18 cellular contexts compared by ENCODE assay signal in the genomic region with DNA sequence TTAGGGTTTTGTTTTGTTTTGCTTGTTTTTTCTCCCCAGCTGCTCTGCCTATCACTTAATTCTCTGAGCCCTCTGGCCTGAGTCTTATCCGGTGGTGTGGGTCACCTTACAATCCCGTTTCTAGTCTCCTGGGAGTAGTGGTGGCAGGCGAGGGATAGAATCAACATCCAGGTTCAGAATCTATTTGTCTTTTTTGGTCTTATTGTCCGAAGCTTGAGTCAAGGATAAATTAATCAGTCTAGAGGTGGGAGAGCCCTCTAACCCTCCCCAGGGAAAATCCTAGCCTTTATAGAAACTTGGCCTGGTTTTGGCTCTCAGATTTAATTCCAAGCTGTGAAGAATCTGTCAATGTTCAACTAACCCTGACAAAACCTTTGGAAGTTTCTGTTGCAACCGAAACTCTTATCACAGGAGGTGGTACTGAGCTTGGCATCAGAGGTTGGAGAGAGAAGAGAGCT.
DNase-seq lines count a peak whose midpoint lies in the region; ATAC-seq, FAIRE-seq and TF ChIP-seq lines count a peak whose summit lies in the region.
"Had no signal": no experiment of that assay in that cellular context is flagged by ENCODE, and none has a peak within 500 bp of the region (broad histone marks: within the 10 kb centered on the region; RNA-seq: fewer than 3 reads in every experiment).

No MANE protein-coding gene starts in this region.

- H3K9me3 ChIP-seq in SJCRH30 (replicated peaks) (peaks cover 6% of the 10 kb centered on the region; the same call in 1 of the 2 replicates), HepG2 (ENCODE audit: low read length) (no peaks in the 10 kb centered on the region), upper lobe of left lung (no peaks in the 10 kb centered on the region)
- H3K9me3 ChIP-seq: heart left ventricle had no signal

- BruUV-seq in HepG2 (replicated peaks; lab: Mats Ljungman, UMichigan): no TSS peak

- intact Hi-C loops in HepG2 (cut with micrococcal nuclease; ENCODE audit: unreplicated experiment) (no loop called here), sciatic nerve (cut with DNase I) (no loop called here)

- in situ Hi-C loops in HepG2 (cut with HindIII; ENCODE audit: extremely low pct_ligation_motif_present, low pct_unique_long_range_greater_than_20kb): no loop called here
- in situ Hi-C loops in GM13977 (cut with MboI; ENCODE audit: low pct_unique_long_range_greater_than_20kb, low sequenced_read_pairs, unreplicated experiment): no loop called here

- peak overlapping the region; percentile 4; the same call in 1 of the 2 replicates for H3K9ac ChIP-seq in HepG2 (ENCODE audit: insufficient read depth, low read depth, low read length)

- no peak for TF ChIP-seq CTCF in HepG2 (CRISPR knock-in tag; IDR thresholded peaks at IDR 0.05)
- TF ChIP-seq CTCF in upper lobe of left lung (IDR thresholded peaks at IDR 0.05): no peak
- TF ChIP-seq CTCF in GM13977 (IDR thresholded peaks at IDR 0.05; ENCODE audit: extremely low read depth, insufficient read depth, missing control alignments): no peak

- H3K27me3 ChIP-seq in SJCRH30: no peaks in the 10 kb centered on the region
- no peaks in the 10 kb centered on the region for H3K27me3 ChIP-seq in HepG2 (ENCODE audit: control insufficient read depth in 1 of 2, insufficient read depth in 2 of 2, low read length in 2 of 2)
- no peaks in the 10 kb centered on the region for H3K27me3 ChIP-seq in upper lobe of left lung
- H3K27me3 ChIP-seq: heart left ventricle had no signal

- WGBS in HepG2 (ENCODE audit: low lambda C conversion rate): 8% methylated on average over 5 of the region's 5 CpGs
- WGBS in upper lobe of left lung, 2 donors: 68 to 76% methylated on average over 5 of the region's 5 CpGs

- no peaks in the 10 kb centered on the region for H3K79me2 ChIP-seq in HepG2 (ENCODE audit: insufficient read depth, low read length)

- ATAC-seq in HepG2 (peak; percentile 93), sciatic nerve (peak; percentile 48), upper lobe of left lung (ENCODE audit: low FRiP score in 2 of 2) (no peak), GM19035 (IDR thresholded peaks at IDR 0.05; ENCODE audit: unreplicated experiment) (no peak)
- ATAC-seq: heart left ventricle had no signal

- H4K20me1 ChIP-seq in HepG2 (ENCODE audit: insufficient read depth, low read length): no peaks in the 10 kb centered on the region

- POLR2A ChIA-PET in HepG2 (lab: Yijun Ruan, JAX): interaction anchor here (1.1 to 2.2 kb wide), 4 partner anchors 14 to 247 kb away, joined by 3 to 11 read pairs (median 7); no protein-coding TSS in a partner anchor

- TF ChIP-seq RAD21 in HepG2 (CRISPR knock-in tag; IDR thresholded peaks at IDR 0.05): no peak

- H3K4me2 ChIP-seq in HepG2 (ENCODE audit: low read depth, low read length): peak overlapping the region; percentile 57

- CTCF ChIA-PET in HepG2 (lab: Yijun Ruan, JAX; ENCODE audit: low intra/inter-chr PET ratio, low total read pairs): no interaction called here

- peak; percentile 34 for DNase-seq in HuH-7 (ENCODE audit: low spot score)
- peak; percentile 71 to 87 for DNase-seq in SJCRH30
- peak; percentile 59 for DNase-seq in HepG2 (ENCODE audit: low spot score)
- no peak for DNase-seq in sciatic nerve (ENCODE audit: low spot score)
- no peak for DNase-seq in upper lobe of left lung
- DNase-seq in GM13977 (ENCODE audit: low spot score): no peak
- DNase-seq in GF-D8 (lab: John Stamatoyannopoulos, UW): no peak
- DNase-seq: activated CD4-positive, alpha-beta T cell treated with anti-CD3 and anti-CD28 coated beads, Interleukin-2, amount 50 U/mL, for 48 hours; activated T-cell treated with anti-CD3 and anti-CD28 coated beads, Interleukin-2, amount 50 U/mL, for 48 hours; COR-L47; GOT3; heart left ventricle; NCI-H146; NCI-H526 treated with DMSO at 0.1 percent for 48 hours; posterior cingulate gyrus; stimulated activated CD4-positive, alpha-beta T cell treated with anti-CD3 and anti-CD28 coated beads, Interleukin-15, amount 100 ng/mL, for 24 hours had no signal

- H3K4me1 ChIP-seq in SJCRH30 (peaks cover 38% of the 10 kb centered on the region), HepG2 (ENCODE audit: insufficient read depth, low read length) (peaks cover 34% of the 10 kb centered on the region), upper lobe of left lung (peaks cover 0 to 8% (median 0%) of the 10 kb centered on the region in 4 donors)

- FAIRE-seq in HepG2 (lab: Jason Lieb, UNC): peak; percentile 88
- FAIRE-seq: bronchial epithelial cell had no signal

- no peaks in the 10 kb centered on the region for H3K36me3 ChIP-seq in SJCRH30
- no peaks in the 10 kb centered on the region for H3K36me3 ChIP-seq in HepG2 (replicated peaks in 1 of 2; ENCODE audit: control insufficient read depth in 1 of 2, insufficient read depth in 2 of 2, low read length in 2 of 2)
- H3K36me3 ChIP-seq in upper lobe of left lung: no peaks in the 10 kb centered on the region
- H3K36me3 ChIP-seq: heart left ventricle had no signal

- TF ChIP-seq EP300 in HepG2 (IDR thresholded peaks at IDR 0.05; ENCODE audit: low read depth in 2 of 2, low read length in 2 of 2) (peak in 1 of 2 experiments; percentile 41; a peak in 1 of 4 replicates), HepG2 (CRISPR knock-in tag; IDR thresholded peaks at IDR 0.05; ENCODE audit: borderline replicate concordance) (no peak), upper lobe of left lung (IDR thresholded peaks at IDR 0.05) (no peak)

- TF ChIP-seq POLR2A in HepG2 (IDR thresholded peaks at IDR 0.05; ENCODE audit: insufficient read depth in 1 of 2, low read depth in 2 of 2, low read length in 2 of 2) (no peak), upper lobe of left lung (IDR thresholded peaks at IDR 0.05) (no peak)

- H3K4me3 ChIP-seq in SJCRH30 (no peak overlapping the region), HepG2 (replicated peaks in 1 of 3; ENCODE audit: insufficient read depth in 1 of 3, low read depth in 2 of 3, low read length in 3 of 3) (peak overlapping the region in 2 of 3 experiments; percentile 4 to 6; a peak in 1 of 6 replicates), upper lobe of left lung (no peak overlapping the region)
- H3K4me3 ChIP-seq: heart left ventricle had no signal

- H3K27ac ChIP-seq in SJCRH30: peak overlapping the region; percentile 24
- H3K27ac ChIP-seq in HepG2 (ENCODE audit: extremely low read length, insufficient read depth, low read length): peak overlapping the region; percentile 60
- no peak overlapping the region for H3K27ac ChIP-seq in upper lobe of left lung
- H3K27ac ChIP-seq: heart left ventricle had no signal

- no peak overlapping the region for H2AFZ ChIP-seq in HepG2 (ENCODE audit: low read length)

TF ChIP-seq in HepG2, 621 proteins besides CTCF, POLR2A, EP300 and RAD21 (continues in another document):
- TF ChIP-seq THAP11 (CRISPR knock-in tag; IDR thresholded peaks at IDR 0.05) (peak; percentile 47; the same call in 1 of the 2 replicates), DNMT3B (CRISPR knock-in tag; conservative IDR thresholded peaks at IDR 0.05) (no peak), NFIC (IDR thresholded peaks at IDR 0.05; ENCODE audit: low read length) (peak; percentile 47; the same call in 1 of the 2 replicates), CEBPG (CRISPR knock-in tag; IDR thresholded peaks at IDR 0.05) (peak; percentile 66), GLI4 (CRISPR knock-in tag; IDR thresholded peaks at IDR 0.05; ENCODE audit: borderline replicate concordance) (no peak), SOX13 (IDR thresholded peaks at IDR 0.05) (no peak), SOX13 (CRISPR knock-in tag; conservative IDR thresholded peaks at IDR 0.05 in 1 of 2, IDR thresholded peaks at IDR 0.05 in 1 of 2) (peak in 1 of 2 experiments; percentile 43; a peak in 1 of 4 replicates), XRCC5 (optimal IDR thresholded peaks at IDR 0.05; ENCODE audit: low read length) (no peak), CEBPB (IDR thresholded peaks at IDR 0.05; ENCODE audit: borderline replicate concordance, low read depth, low read length) (peak; percentile 66), ZNF720 (CRISPR knock-in tag; IDR thresholded peaks at IDR 0.05) (no peak), EZH2 (conservative IDR thresholded peaks at IDR 0.05; ENCODE audit: low read depth, low read length) (no peak), HNF4A (CRISPR knock-in tag; IDR thresholded peaks at IDR 0.05) (0 out of 2 replicates have a peak, but pooled peaks have one; percentile 4), ZNF263 (CRISPR knock-in tag; IDR thresholded peaks at IDR 0.05) (no peak), SP5 (CRISPR knock-in tag; IDR thresholded peaks at IDR 0.05; ENCODE audit: borderline replicate concordance, low read depth) (0 out of 2 replicates have a peak, but pooled peaks have one; percentile 29), GATAD2A (CRISPR knock-in tag; IDR thresholded peaks at IDR 0.05) (peak; percentile 58)
- TF ChIP-seq, protein P1, sequence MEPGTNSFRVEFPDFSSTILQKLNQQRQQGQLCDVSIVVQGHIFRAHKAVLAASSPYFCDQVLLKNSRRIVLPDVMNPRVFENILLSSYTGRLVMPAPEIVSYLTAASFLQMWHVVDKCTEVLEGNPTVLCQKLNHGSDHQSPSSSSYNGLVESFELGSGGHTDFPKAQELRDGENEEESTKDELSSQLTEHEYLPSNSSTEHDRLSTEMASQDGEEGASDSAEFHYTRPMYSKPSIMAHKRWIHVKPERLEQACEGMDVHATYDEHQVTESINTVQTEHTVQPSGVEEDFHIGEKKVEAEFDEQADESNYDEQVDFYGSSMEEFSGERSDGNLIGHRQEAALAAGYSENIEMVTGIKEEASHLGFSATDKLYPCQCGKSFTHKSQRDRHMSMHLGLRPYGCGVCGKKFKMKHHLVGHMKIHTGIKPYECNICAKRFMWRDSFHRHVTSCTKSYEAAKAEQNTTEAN (CRISPR knock-in tag; conservative IDR thresholded peaks at IDR 0.05): no peak
- TF ChIP-seq, protein P2, sequence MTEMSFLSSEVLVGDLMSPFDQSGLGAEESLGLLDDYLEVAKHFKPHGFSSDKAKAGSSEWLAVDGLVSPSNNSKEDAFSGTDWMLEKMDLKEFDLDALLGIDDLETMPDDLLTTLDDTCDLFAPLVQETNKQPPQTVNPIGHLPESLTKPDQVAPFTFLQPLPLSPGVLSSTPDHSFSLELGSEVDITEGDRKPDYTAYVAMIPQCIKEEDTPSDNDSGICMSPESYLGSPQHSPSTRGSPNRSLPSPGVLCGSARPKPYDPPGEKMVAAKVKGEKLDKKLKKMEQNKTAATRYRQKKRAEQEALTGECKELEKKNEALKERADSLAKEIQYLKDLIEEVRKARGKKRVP (CRISPR knock-in tag; IDR thresholded peaks at IDR 0.05): 0 out of 4 replicates have a peak, but pooled peaks of 1 of the 2 experiments have one; percentile 22

Comparison
In these comparisons a context has a peak if more than half of its experiments do, and no peak if none do; other contexts are left out.
1. DNase-seq: peak in HuH-7 (single experiment), SJCRH30 (2 of 2) and HepG2 (single experiment); none in sciatic nerve (single experiment), upper lobe of left lung (0 of 2), GM13977 (single experiment) and GF-D8 (single experiment).
2. H3K27ac ChIP-seq: peak in SJCRH30 (single experiment) and HepG2 (single experiment); none in upper lobe of left lung (0 of 4).
3. H3K4me3 ChIP-seq: peak in HepG2 (2 of 3); none in SJCRH30 (single experiment) and upper lobe of left lung (0 of 4).
4. ATAC-seq: peak in HepG2 (single experiment) and sciatic nerve (single experiment); none in upper lobe of left lung (0 of 2) and GM19035 (single experiment).